ENCODE assay signal across 10 cellular contexts in the genomic region with DNA sequence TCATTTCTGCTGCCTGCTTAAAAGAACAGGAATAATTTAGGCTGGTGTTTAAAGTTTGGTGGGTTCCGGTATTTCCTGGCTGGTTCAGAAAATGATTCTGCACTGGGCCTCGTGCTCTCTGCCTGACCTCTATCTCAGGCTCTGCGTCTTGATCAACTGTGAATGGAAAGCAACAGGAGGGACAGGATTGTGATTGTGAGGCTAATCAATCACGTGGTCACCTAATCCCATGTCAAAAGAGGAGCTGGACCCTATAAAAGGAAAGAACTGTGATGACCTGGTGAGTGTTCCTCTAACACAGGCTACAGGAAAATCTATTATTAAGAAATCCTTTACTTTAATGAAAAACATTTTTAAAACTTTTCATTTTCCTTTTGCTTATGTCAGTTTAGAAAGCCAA. TPM values are rescaled to one million over a fixed set of nuclear protein-coding genes. Genes with fewer than 3 reads are reported as not detected.
DNase-seq lines count a peak whose midpoint lies in the region; FAIRE-seq and TF ChIP-seq lines count a peak whose summit lies in the region.
"Had no signal": no experiment of that assay in that cellular context is flagged by ENCODE, and none has a peak within 500 bp of the region (broad histone marks: within the 10 kb centered on the region; RNA-seq: fewer than 3 reads in every experiment).

A gene with protein sequence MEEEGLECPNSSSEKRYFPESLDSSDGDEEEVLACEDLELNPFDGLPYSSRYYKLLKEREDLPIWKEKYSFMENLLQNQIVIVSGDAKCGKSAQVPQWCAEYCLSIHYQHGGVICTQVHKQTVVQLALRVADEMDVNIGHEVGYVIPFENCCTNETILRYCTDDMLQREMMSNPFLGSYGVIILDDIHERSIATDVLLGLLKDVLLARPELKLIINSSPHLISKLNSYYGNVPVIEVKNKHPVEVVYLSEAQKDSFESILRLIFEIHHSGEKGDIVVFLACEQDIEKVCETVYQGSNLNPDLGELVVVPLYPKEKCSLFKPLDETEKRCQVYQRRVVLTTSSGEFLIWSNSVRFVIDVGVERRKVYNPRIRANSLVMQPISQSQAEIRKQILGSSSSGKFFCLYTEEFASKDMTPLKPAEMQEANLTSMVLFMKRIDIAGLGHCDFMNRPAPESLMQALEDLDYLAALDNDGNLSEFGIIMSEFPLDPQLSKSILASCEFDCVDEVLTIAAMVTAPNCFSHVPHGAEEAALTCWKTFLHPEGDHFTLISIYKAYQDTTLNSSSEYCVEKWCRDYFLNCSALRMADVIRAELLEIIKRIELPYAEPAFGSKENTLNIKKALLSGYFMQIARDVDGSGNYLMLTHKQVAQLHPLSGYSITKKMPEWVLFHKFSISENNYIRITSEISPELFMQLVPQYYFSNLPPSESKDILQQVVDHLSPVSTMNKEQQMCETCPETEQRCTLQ (minus strand): TSS at position 101 of the 400 bp plus-strand sequence. CDS start 468 bp downstream, outside the sequence.

- peaks cover 9% of the 10 kb centered on the region for H3K36me3 Mint-ChIP-seq in chondrocyte (ENCODE audit: low read depth)

- H3K9ac ChIP-seq in keratinocyte (ENCODE audit: control insufficient read depth, extremely low read depth, insufficient read depth, low read length): no peak within 1 kb of the TSS

- H3K27me3 ChIP-seq in keratinocyte (ENCODE audit: control insufficient read depth, extremely low read depth, insufficient read depth, low read length) (no peaks in the 10 kb centered on the region), small intestine (ENCODE audit: control insufficient read depth in 2 of 2, insufficient read depth in 2 of 2, low read length in 2 of 2) (no peaks in the 10 kb centered on the region)

- H3K9me1 ChIP-seq in keratinocyte (ENCODE audit: control insufficient read depth, extremely low read depth, insufficient read depth, low read length): no peaks in the 10 kb centered on the region

- peaks cover 21% of the 10 kb centered on the region for H3K4me1 Mint-ChIP-seq in chondrocyte (ENCODE audit: low read depth)

- H4K20me1 ChIP-seq in keratinocyte (ENCODE audit: control insufficient read depth, extremely low read depth, insufficient read depth, low read length): no peaks in the 10 kb centered on the region

- H3K27ac Mint-ChIP-seq in chondrocyte (ENCODE audit: unreplicated experiment): no peak within 1 kb of the TSS

- dilution Hi-C loops in keratinocyte (cut with MboI; ENCODE audit: extremely low pct_ligation_motif_present, low sequenced_read_pairs): no loop called here

- H3K9me3 ChIP-seq in keratinocyte (ENCODE audit: control insufficient read depth, low read depth, low read length) (peaks cover 2% of the 10 kb centered on the region), small intestine (ENCODE audit: control insufficient read depth, low read depth) (no peaks in the 10 kb centered on the region)

- FAIRE-seq in keratinocyte (lab: Jason Lieb, UNC): no peak
- no peak for FAIRE-seq in small intestine (lab: Jason Lieb, UNC)

- H3K79me2 ChIP-seq in keratinocyte (ENCODE audit: control insufficient read depth, insufficient read depth, low read length): peaks cover 23% of the 10 kb centered on the region

- H3K36me3 ChIP-seq in keratinocyte (ENCODE audit: control insufficient read depth in 2 of 2, extremely low read depth in 1 of 2, insufficient read depth in 2 of 2, low read length in 2 of 2) (peaks cover 8 to 17% of the 10 kb centered on the region in 2 experiments), small intestine (ENCODE audit: control insufficient read depth in 2 of 2, insufficient read depth in 2 of 2, low read length in 2 of 2) (no peaks in the 10 kb centered on the region)

- no peak for DNase-seq in M059J (ENCODE audit: low read depth)
- no peak for DNase-seq in chondrocyte (ENCODE audit: low spot score)
- DNase-seq in keratinocyte (ENCODE audit: low read depth, low spot score): no peak
- DNase-seq in small intestine: no peak
- no peak for DNase-seq in stimulated activated CD4-positive, alpha-beta T cell treated with anti-CD3 and anti-CD28 coated beads, Interleukin-1b, Interleukin-23, amount 100 ng/mL, for 48 hours
- no peak for DNase-seq in inferior parietal cortex (ENCODE audit: extremely low spot score)
- no peak for DNase-seq in KBM-7
- no peak for DNase-seq in NCI-H1092 (lab: John Stamatoyannopoulos, UW)
- DNase-seq: activated naive CD4-positive, alpha-beta T cell; stimulated activated naive CD4-positive, alpha-beta T cell had no signal

- H3K4me3 ChIP-seq in keratinocyte (ENCODE audit: control insufficient read depth in 2 of 3, extremely low read depth in 1 of 3, insufficient read depth in 2 of 3, low read depth in 1 of 3, low read length in 3 of 3) (no peak within 1 kb of the TSS), small intestine (ENCODE audit: low read depth in 1 of 2, low read length in 2 of 2) (no peak within 1 kb of the TSS)

- TF ChIP-seq CTCF in chondrocyte (IDR thresholded peaks at IDR 0.05) (no peak), keratinocyte (optimal IDR thresholded peaks at IDR 0.05 in 1 of 3, IDR thresholded peaks at IDR 0.05 in 1 of 3, conservative IDR thresholded peaks at IDR 0.05 in 1 of 3; ENCODE audit: extremely low read depth in 1 of 3, insufficient read depth in 2 of 3, low read length in 3 of 3) (no peak)

- 68 to 89% (median 68%) methylated on average over 4 of the region's 4 CpGs for WGBS in small intestine, 3 donors

- no peaks in the 10 kb centered on the region for H3K27me3 Mint-ChIP-seq in chondrocyte (ENCODE audit: low read depth)

- H3K27ac ChIP-seq in keratinocyte (ENCODE audit: control insufficient read depth, insufficient read depth, low read length): no peak within 1 kb of the TSS
- H3K27ac ChIP-seq in small intestine (ENCODE audit: low read depth in 1 of 2, low read length in 1 of 2): no peak within 1 kb of the TSS

- in situ Hi-C loops in KBM-7 (cut with MboI; ENCODE audit: low pct_unique_long_range_greater_than_20kb, low sequenced_read_pairs): no loop called here

- peaks cover 2% of the 10 kb centered on the region for H3K9me3 Mint-ChIP-seq in chondrocyte (ENCODE audit: low read depth)

- no peak within 1 kb of the TSS for H2AFZ ChIP-seq in keratinocyte (ENCODE audit: control insufficient read depth, low read length)

- H3K4me1 ChIP-seq in keratinocyte (ENCODE audit: control insufficient read depth, extremely low read depth, insufficient read depth, low read length) (peaks cover 11% of the 10 kb centered on the region), small intestine (ENCODE audit: control insufficient read depth in 2 of 2, insufficient read depth in 1 of 2, low read depth in 1 of 2, low read length in 1 of 2) (no peaks in the 10 kb centered on the region)

- no peak within 1 kb of the TSS for H3K4me2 ChIP-seq in keratinocyte (ENCODE audit: control insufficient read depth, extremely low read depth, insufficient read depth, low read depth, low read length)

- H3K4me3 Mint-ChIP-seq in chondrocyte (ENCODE audit: unreplicated experiment): no peak within 1 kb of the TSS

RNA-seq across cellular contexts. Expression of the gene that starts here (rescaled TPM):
- total RNA-seq in M059J (2014; rRNA removed; shearing (Covaris generic)): 60.0 and 60.7 TPM in 2 replicates
- 24.0 to 32.5 TPM (median 29.2 TPM) in 3 replicates for total RNA-seq in chondrocyte
- polyA plus RNA-seq in keratinocyte (37.8 to 48.3 TPM (median 46.7 TPM) in 3 replicates), small intestine (10 to 100 TPM; 24.0 to 32.0 (median 24.0) TPM)
- polyA plus RNA-seq in keratinocyte (2011; ENCODE audit: low read depth): 50.1 TPM
- 27.1 and 51.3 TPM in 2 replicates for polyA plus RNA-seq in keratinocyte (2011; cell fraction: cytosol; rRNA removed)
- 51.3 and 53.9 TPM in 2 replicates for polyA plus RNA-seq in keratinocyte (2011; cell fraction: nucleus; rRNA removed)
- 27.2 and 35.4 TPM in 2 replicates for polyA plus RNA-seq in keratinocyte (2012; ENCODE audit: low replicate concordance)
- polyA minus RNA-seq in keratinocyte: 10.7 to 64.3 TPM (median 49.7 TPM) in 3 replicates
- polyA minus RNA-seq in keratinocyte (2011; cell fraction: cytosol; rRNA and poly(A)+ RNA removed): 40.1 TPM
- polyA minus RNA-seq in keratinocyte (2011; cell fraction: nucleus; rRNA and poly(A)+ RNA removed): 24.5 and 46.8 TPM in 2 replicates
